ENCODE assay signal across 2 cellular contexts in genomic region chr4:105679186-105679585, GRCh38.
TF ChIP-seq lines count a peak whose summit lies in the region.

No MANE protein-coding gene starts in this region.

TF ChIP-seq in liver, 16 proteins besides CTCF, POLR2A, EP300 and RAD21:
- TF ChIP-seq RXRA (IDR thresholded peaks at IDR 0.05): peak; percentile 40 to 60
- TF ChIP-seq JUND (IDR thresholded peaks at IDR 0.05): no peak
- no peak for TF ChIP-seq EGR1 (IDR thresholded peaks at IDR 0.05; ENCODE audit: low read depth in 2 of 2)
- no peak for TF ChIP-seq ATF3 (IDR thresholded peaks at IDR 0.05)
- no peak for TF ChIP-seq GABPA (IDR thresholded peaks at IDR 0.05 in 1 of 2, conservative IDR thresholded peaks at IDR 0.05 in 1 of 2)
- TF ChIP-seq SP1 (IDR thresholded peaks at IDR 0.05): peak; percentile 40
- peak in 1 of 2 donors; percentile 5 for TF ChIP-seq HNF4A (conservative IDR thresholded peaks at IDR 0.05)
- no peak for TF ChIP-seq REST (IDR thresholded peaks at IDR 0.05)
- no peak for TF ChIP-seq FOXA1 (IDR thresholded peaks at IDR 0.05)
- no peak for TF ChIP-seq ZBTB33 (IDR thresholded peaks at IDR 0.05)
- TF ChIP-seq YY1 (IDR thresholded peaks at IDR 0.05): peak; percentile 12
- peak; percentile 7 for TF ChIP-seq FOXA2 (IDR thresholded peaks at IDR 0.05)
- no peak for TF ChIP-seq MAX (IDR thresholded peaks at IDR 0.05)

TF ChIP-seq in HepG2, 621 proteins besides CTCF, POLR2A, EP300 and RAD21:
- no peak for TF ChIP-seq ZMAT5 (CRISPR knock-in tag; IDR thresholded peaks at IDR 0.05; ENCODE audit: borderline replicate concordance, low read depth)
- TF ChIP-seq FLYWCH1 (CRISPR knock-in tag; IDR thresholded peaks at IDR 0.05): no peak
- TF ChIP-seq ZNF709 (CRISPR knock-in tag; IDR thresholded peaks at IDR 0.05): no peak
- TF ChIP-seq KDM3A (CRISPR knock-in tag; IDR thresholded peaks at IDR 0.05; ENCODE audit: low read depth): no peak
